In genomic region chr18:62612246-62612645, GRCh38 we compare ENCODE assay signal across 25 cellular contexts.
A peak's percentile ranks its signal among the peaks of the same experiment; 100 is the strongest.
DNase-seq lines count a peak whose midpoint lies in the region; ATAC-seq and TF ChIP-seq lines count a peak whose summit lies in the region.
"Had no signal": no experiment of that assay in that cellular context is flagged by ENCODE, and none has a peak within 500 bp of the region (broad histone marks: within the 10 kb centered on the region; RNA-seq: fewer than 3 reads in every experiment).

No MANE protein-coding gene starts in this region.

- 0 out of 2 replicates have a peak, but pooled peaks cover 6% of the 10 kb centered on the region for H3F3A ChIP-seq in GM23338 (replicated peaks; ENCODE audit: low read depth)

- no peak overlapping the region for H3K4me2 ChIP-seq in GM23338
- H3K4me2 ChIP-seq: PC-9 had no signal

- no peaks in the 10 kb centered on the region for H4K20me1 ChIP-seq in GM23338 (replicated peaks; ENCODE audit: insufficient read depth)

- DNase-seq in GM23338 (ENCODE audit: low spot score) = no peak
- no peak for DNase-seq in activated CD4-positive, alpha-beta T cell treated with anti-CD3 and anti-CD28 coated beads for 1 hour
- no peak for DNase-seq in NCI-H1694 (lab: John Stamatoyannopoulos, UW)
- DNase-seq: activated B cell treated with CpG ODN at 0.5 μM for 24 hours; activated CD4-positive, alpha-beta T cell treated with anti-CD3 and anti-CD28 coated beads, Interleukin-2, amount 50 U/mL, for 1 hour; activated T-cell treated with anti-CD3 and anti-CD28 coated beads, Interleukin-2, amount 50 U/mL, for 24 hours; COR-L47; esophagus squamous epithelium; foreskin keratinocyte; HCEC 1CT; IMR-90; NCI-H1436 treated with DMSO at 0.1 percent for 48 hours; NCI-H2171; stimulated activated CD4-positive, alpha-beta T cell treated with anti-CD3 and anti-CD28 coated beads, Interleukin-4, amount 100 ng/mL, for 1 hour had no signal

- peak overlapping the region in 2 of 3 donors; percentile 38 to 54 for H3K9ac ChIP-seq in skeletal muscle tissue (ENCODE audit: low read depth in 1 of 3, low read length in 3 of 3)
- H3K9ac ChIP-seq: parathyroid adenoma had no signal

- H3K36me3 ChIP-seq in GM23338 (ENCODE audit: insufficient read depth) (no peaks in the 10 kb centered on the region), skeletal muscle tissue (ENCODE audit: control insufficient read depth in 3 of 3, insufficient read depth in 3 of 3, low read length in 3 of 3) (no peaks in the 10 kb centered on the region)
- H3K36me3 ChIP-seq: cardiac muscle cell, esophagus squamous epithelium, tibial nerve had no signal

- peaks cover 8% of the 10 kb centered on the region for H3K27me3 Mint-ChIP-seq in GM23338 (ENCODE audit: insufficient read depth, low read depth, poor library complexity)

- H3K4me3 ChIP-seq in GM23338 (no peak overlapping the region), skeletal muscle tissue (ENCODE audit: low read length in 3 of 3) (peak overlapping the region; percentile 30 to 68 (median 43))
- H3K4me3 ChIP-seq: cardiac muscle cell, esophagus squamous epithelium, PC-9 had no signal

- no peak for ATAC-seq in GM23338
- no peak for ATAC-seq in HG03442 (IDR thresholded peaks at IDR 0.05; ENCODE audit: unreplicated experiment)
- ATAC-seq: SK-N-SH treated with all-trans-retinoic acid at 6 μM for 48 hours had no signal

- H3K27ac ChIP-seq in GM23338 (ENCODE audit: low read depth) (no peak overlapping the region), angular gyrus (ENCODE audit: low read depth, low read length) (peak overlapping the region; percentile 60), layer of hippocampus (ENCODE audit: low read depth, low read length) (peak overlapping the region; percentile 22), skeletal muscle tissue (ENCODE audit: low read depth, low read length) (no peak overlapping the region)
- H3K27ac ChIP-seq: cardiac muscle cell, esophagus squamous epithelium, foreskin keratinocyte, parathyroid adenoma, PC-9, tibial nerve had no signal

- H3K36me3 Mint-ChIP-seq in GM23338 (ENCODE audit: low read depth) = no peaks in the 10 kb centered on the region

- no peak overlapping the region for H3K27ac Mint-ChIP-seq in GM23338
- H3K27ac Mint-ChIP-seq: activated B cell treated with CpG ODN at 0.5 μM for 24 hours; activated T-cell treated with anti-CD3 and anti-CD28 coated beads, Interleukin-2, amount 50 U/mL, for 24 hours; dendritic cell treated with granulocyte-macrophage colony-stimulating factor and Interleukin-4, amounts not matched to agents 40 ng/mL and 50 ng/mL, for 4 days; T-helper 1 cell treated with Interleukin-12 subunit alpha and Interleukin-12 subunit beta and Interleukin-4 antibody, amounts not matched to agents 30 μg/mL and 1 μg/mL, for 36 hours had no signal

- no peaks in the 10 kb centered on the region for H3K9me2 ChIP-seq in GM23338 (ENCODE audit: insufficient read depth)

- H3K27me3 ChIP-seq in GM23338 (ENCODE audit: insufficient read depth) = no peaks in the 10 kb centered on the region
- no peaks in the 10 kb centered on the region for H3K27me3 ChIP-seq in layer of hippocampus (ENCODE audit: control insufficient read depth, insufficient read depth, low read length)
- peaks cover 8 to 20% (median 16%) of the 10 kb centered on the region in 3 donors for H3K27me3 ChIP-seq in skeletal muscle tissue (ENCODE audit: control insufficient read depth in 3 of 3, insufficient read depth in 3 of 3, low read length in 3 of 3)
- H3K27me3 ChIP-seq: cardiac muscle cell had no signal

- no peaks in the 10 kb centered on the region for H3K9me3 ChIP-seq in skeletal muscle tissue (ENCODE audit: control insufficient read depth in 3 of 3, low read length in 3 of 3)
- H3K9me3 ChIP-seq: esophagus squamous epithelium had no signal

- no peak overlapping the region for H3K4me3 Mint-ChIP-seq in GM23338
- H3K4me3 Mint-ChIP-seq: activated B cell treated with CpG ODN at 0.5 μM for 24 hours; activated T-cell treated with anti-CD3 and anti-CD28 coated beads, Interleukin-2, amount 50 U/mL, for 24 hours; dendritic cell treated with granulocyte-macrophage colony-stimulating factor and Interleukin-4, amounts not matched to agents 40 ng/mL and 50 ng/mL, for 4 days; T-helper 1 cell treated with Interleukin-12 subunit alpha and Interleukin-12 subunit beta and Interleukin-4 antibody, amounts not matched to agents 30 μg/mL and 1 μg/mL, for 36 hours had no signal

- H3K4me1 ChIP-seq in GM23338 (ENCODE audit: insufficient read depth) = peaks cover 14% of the 10 kb centered on the region
- H3K4me1 ChIP-seq in skeletal muscle tissue (ENCODE audit: control insufficient read depth in 3 of 3, insufficient read depth in 3 of 3, low read length in 3 of 3) = peaks cover 9 to 18% (median 15%) of the 10 kb centered on the region in 3 donors
- H3K4me1 ChIP-seq: foreskin keratinocyte, parathyroid adenoma had no signal

- no peaks in the 10 kb centered on the region for H3K79me2 ChIP-seq in GM23338 (replicated peaks; ENCODE audit: insufficient read depth)
- H3K79me2 ChIP-seq: parathyroid adenoma had no signal

- H2AFZ ChIP-seq in GM23338 = peak overlapping the region; percentile 99
- H2AFZ ChIP-seq: PC-9 had no signal

- no peaks in the 10 kb centered on the region for H3K9me3 Mint-ChIP-seq in GM23338
- H3K9me3 Mint-ChIP-seq: activated B cell treated with CpG ODN at 0.5 μM for 24 hours; activated T-cell treated with anti-CD3 and anti-CD28 coated beads, Interleukin-2, amount 50 U/mL, for 24 hours; dendritic cell treated with granulocyte-macrophage colony-stimulating factor and Interleukin-4, amounts not matched to agents 40 ng/mL and 50 ng/mL, for 4 days; T-helper 1 cell treated with Interleukin-12 subunit alpha and Interleukin-12 subunit beta and Interleukin-4 antibody, amounts not matched to agents 30 μg/mL and 1 μg/mL, for 36 hours had no signal

- H3K4me1 Mint-ChIP-seq in GM23338 = peaks cover 29% of the 10 kb centered on the region

- TF ChIP-seq CTCF in GM23338 (conservative IDR thresholded peaks at IDR 0.05; ENCODE audit: low read depth in 2 of 2) = no peak

TF ChIP-seq in GM23338, 12 proteins besides CTCF, POLR2A, EP300 and RAD21:
- TF ChIP-seq STAT1 (IDR thresholded peaks at IDR 0.05; ENCODE audit: unreplicated experiment) (no peak), ZNF462 (CRISPR knock-in tag; IDR thresholded peaks at IDR 0.05) (no peak), EZH2 (IDR thresholded peaks at IDR 0.05; ENCODE audit: low read depth, unreplicated experiment) (no peak), NANOG (IDR thresholded peaks at IDR 0.05; ENCODE audit: borderline replicate concordance) (no peak)
TF ChIP-seq in GM23338: peak in this region for 0.

Comparison
In these comparisons a context has a peak if more than half of its experiments do, and no peak if none do; other contexts are left out.
1. H3K27ac ChIP-seq: peak in angular gyrus (single experiment) and layer of hippocampus (single experiment); none in GM23338 (single experiment) and skeletal muscle tissue (single experiment).